22 cellular contexts compared by ENCODE assay signal in genomic region chr13:63209330-63210017, GRCh38.
"Had no signal": no experiment of that assay in that cellular context is flagged by ENCODE, and none has a peak within 500 bp of the region (broad histone marks: within the 10 kb centered on the region; RNA-seq: fewer than 3 reads in every experiment).

No MANE protein-coding gene starts in this region.

- H3K27me3 ChIP-seq: esophagus squamous epithelium, sigmoid colon, spleen, upper lobe of right lung had no signal

- ATAC-seq: activated CD8-positive, alpha-beta T cell treated with anti-CD3 and anti-CD28 coated beads for 36 hours; effector memory CD8-positive, alpha-beta T cell; left lobe of liver; stimulated activated naive B cell treated with anti-CD40 and anti-IgM and Interleukin-4, amounts not matched to agents 10 μg/mL and 1 μg/mL and 100 μg/mL, for 72 hours; upper lobe of right lung had no signal

- DNase-seq: activated CD4-positive, alpha-beta T cell treated with anti-CD3 and anti-CD28 coated beads, Interleukin-2, amount 10 ng/mL, durations not matched to agents 24 days and 14 days; activated CD8-positive, alpha-beta T cell treated with anti-CD3 and anti-CD28 coated beads for 36 hours; activated naive CD4-positive, alpha-beta T cell treated with Interleukin-2 at 50 U/mL for 16 hours; activated T-cell treated with anti-CD3 and anti-CD28 coated beads, Interleukin-2, amount 50 U/mL, for 1 hour; aorta; effector memory CD8-positive, alpha-beta T cell; esophagus squamous epithelium; foreskin melanocyte; hypothalamus; midbrain; sigmoid colon; spleen; stimulated activated CD4-positive, alpha-beta T cell treated with anti-CD3 and anti-CD28 coated beads, Interleukin-4, amount 100 ng/mL, for 4 hours; stimulated activated naive B cell treated with anti-CD40 and anti-IgM and Interleukin-4, amounts not matched to agents 10 μg/mL and 1 μg/mL and 100 μg/mL, for 72 hours; T-helper 9 cell; upper lobe of right lung had no signal

- H3K36me3 ChIP-seq: esophagus squamous epithelium, sigmoid colon, spleen, thoracic aorta, upper lobe of right lung had no signal

- H3K27ac ChIP-seq: esophagus squamous epithelium, sigmoid colon, spleen, thoracic aorta, upper lobe of right lung had no signal

- H3K4me3 Mint-ChIP-seq: activated CD4-positive, alpha-beta T cell treated with anti-CD3 and anti-CD28 coated beads, Interleukin-2, amount 10 ng/mL, durations not matched to agents 24 days and 14 days; activated CD8-positive, alpha-beta T cell treated with anti-CD3 and anti-CD28 coated beads for 36 hours; dendritic cell treated with granulocyte-macrophage colony-stimulating factor and Interleukin-4, amounts not matched to agents 40 ng/mL and 50 ng/mL, for 4 days; effector memory CD8-positive, alpha-beta T cell; nephron; stimulated activated naive B cell treated with anti-CD40 and anti-IgM and Interleukin-4, amounts not matched to agents 10 μg/mL and 1 μg/mL and 100 μg/mL, for 72 hours had no signal

- H3K36me3 Mint-ChIP-seq: stimulated activated naive B cell treated with anti-CD40 and anti-IgM and Interleukin-4, amounts not matched to agents 10 μg/mL and 1 μg/mL and 100 μg/mL, for 72 hours had no signal

- H3K4me1 ChIP-seq: esophagus squamous epithelium, sigmoid colon, spleen, upper lobe of right lung had no signal

- H3K4me3 ChIP-seq: esophagus squamous epithelium, lung, sigmoid colon, spleen, thoracic aorta, upper lobe of right lung had no signal

- H3K9me3 ChIP-seq: esophagus squamous epithelium, sigmoid colon, thoracic aorta, upper lobe of right lung had no signal

- H3K27me3 Mint-ChIP-seq: activated CD4-positive, alpha-beta T cell treated with anti-CD3 and anti-CD28 coated beads, Interleukin-2, amount 10 ng/mL, durations not matched to agents 24 days and 14 days; activated CD8-positive, alpha-beta T cell treated with anti-CD3 and anti-CD28 coated beads for 36 hours; dendritic cell treated with granulocyte-macrophage colony-stimulating factor and Interleukin-4, amounts not matched to agents 40 ng/mL and 50 ng/mL, for 4 days; effector memory CD8-positive, alpha-beta T cell; stimulated activated naive B cell treated with anti-CD40 and anti-IgM and Interleukin-4, amounts not matched to agents 10 μg/mL and 1 μg/mL and 100 μg/mL, for 72 hours had no signal

- H3K9me3 Mint-ChIP-seq: nephron had no signal

- H3K27ac Mint-ChIP-seq: activated CD4-positive, alpha-beta T cell treated with anti-CD3 and anti-CD28 coated beads, Interleukin-2, amount 10 ng/mL, durations not matched to agents 24 days and 14 days; activated CD8-positive, alpha-beta T cell treated with anti-CD3 and anti-CD28 coated beads for 36 hours; activated T-helper 2 cell treated with anti-CD3 and anti-CD28 coated beads, Interferon-gamma antibody, Interleukin-2, Interleukin-4, amounts not matched to agents 10 μg/mL and 5 μg/mL and 100 μg/mL, durations not matched to agents 14 hours and 24 hours and 36 hours; dendritic cell treated with granulocyte-macrophage colony-stimulating factor and Interleukin-4, amounts not matched to agents 40 ng/mL and 50 ng/mL, for 4 days; effector memory CD8-positive, alpha-beta T cell; nephron; stimulated activated naive B cell treated with anti-CD40 and anti-IgM and Interleukin-4, amounts not matched to agents 10 μg/mL and 1 μg/mL and 100 μg/mL, for 72 hours had no signal

- H3K4me1 Mint-ChIP-seq: activated CD4-positive, alpha-beta T cell treated with anti-CD3 and anti-CD28 coated beads, Interleukin-2, amount 10 ng/mL, durations not matched to agents 24 days and 14 days; nephron; stimulated activated naive B cell treated with anti-CD40 and anti-IgM and Interleukin-4, amounts not matched to agents 10 μg/mL and 1 μg/mL and 100 μg/mL, for 72 hours had no signal
